ENCODE assay signal across 13 cellular contexts in the genomic region with DNA sequence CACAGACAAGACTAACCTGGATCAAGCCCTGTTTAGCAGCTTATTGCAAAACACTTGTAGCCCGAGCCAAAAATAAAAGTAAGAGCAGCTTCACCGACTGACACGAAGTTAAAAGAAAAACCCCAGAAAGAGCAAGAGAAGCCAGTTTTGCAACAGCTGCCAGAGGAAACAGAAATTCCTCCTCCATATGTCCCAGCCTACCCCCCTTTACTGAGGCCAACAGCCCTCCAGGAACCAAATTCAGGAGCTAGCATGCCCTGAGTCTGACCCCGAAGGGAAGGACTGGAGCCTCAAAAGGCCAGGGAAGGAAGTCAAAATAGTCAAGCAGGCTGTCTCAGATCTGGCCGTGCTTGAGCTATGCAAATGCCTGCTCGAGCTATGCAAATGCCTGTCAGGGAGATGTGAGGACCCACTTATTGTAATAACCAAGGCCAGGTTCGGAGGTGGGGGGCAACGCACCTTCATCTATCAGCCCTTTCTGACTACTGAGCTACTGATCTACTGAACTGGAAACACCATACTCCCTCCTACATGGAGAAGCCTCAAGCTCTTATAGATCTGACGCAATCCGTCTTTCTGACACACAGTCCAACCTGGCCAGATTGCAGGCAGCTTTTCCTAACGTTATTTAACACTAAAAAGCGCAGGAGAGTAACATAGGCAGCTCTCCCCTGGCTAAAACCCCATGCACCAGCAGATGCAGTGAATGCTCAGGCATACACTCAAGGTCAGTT. TPM values are rescaled to one million over a fixed set of nuclear protein-coding genes. Genes with fewer than 3 reads are reported as not detected.
DNase-seq lines count a peak whose midpoint lies in the region; ATAC-seq and TF ChIP-seq lines count a peak whose summit lies in the region.
"Had no signal": no experiment of that assay in that cellular context is flagged by ENCODE, and none has a peak within 500 bp of the region (broad histone marks: within the 10 kb centered on the region; RNA-seq: fewer than 3 reads in every experiment).

No MANE protein-coding gene starts in this region.

- TF ChIP-seq POLR2A in right lobe of liver (IDR thresholded peaks at IDR 0.05): no peak

- BruUV-seq in mammary epithelial cell (replicated peaks; lab: Mats Ljungman, UMichigan): no TSS peak

- CTCF ChIA-PET in mammary epithelial cell (lab: Charles Lee; ENCODE audit: low non-redundant PET): no interaction called here

- H3K36me3 ChIP-seq in Karpas-422 (ENCODE audit: insufficient read depth, low read length): no peaks in the 10 kb centered on the region
- no peaks in the 10 kb centered on the region for H3K36me3 ChIP-seq in mammary epithelial cell (ENCODE audit: insufficient read depth, low read length)
- no peaks in the 10 kb centered on the region for H3K36me3 ChIP-seq in right lobe of liver

- no peak overlapping the region for H2AFZ ChIP-seq in Karpas-422 (ENCODE audit: low read length)
- peak overlapping the region; percentile 9 for H2AFZ ChIP-seq in mammary epithelial cell (ENCODE audit: low read depth, low read length)

- H3K9me3 ChIP-seq in Karpas-422 (ENCODE audit: low read length): no peaks in the 10 kb centered on the region
- H3K9me3 ChIP-seq in mammary epithelial cell (replicated peaks; ENCODE audit: insufficient read depth, low read length): no peaks in the 10 kb centered on the region
- H3K9me3 ChIP-seq in right lobe of liver: no peaks in the 10 kb centered on the region

- peaks cover 24% of the 10 kb centered on the region for H3K4me1 ChIP-seq in Karpas-422 (ENCODE audit: low read length)
- H3K4me1 ChIP-seq in mammary epithelial cell (ENCODE audit: insufficient read depth, low read length): no peaks in the 10 kb centered on the region
- peaks cover 0 to 10% (median 0%) of the 10 kb centered on the region in 4 donors for H3K4me1 ChIP-seq in right lobe of liver

- TF ChIP-seq CTCF in AG09319 (IDR thresholded peaks at IDR 0.05; ENCODE audit: low read depth, low read length) (no peak), mammary epithelial cell (conservative IDR thresholded peaks at IDR 0.05 in 1 of 2, IDR thresholded peaks at IDR 0.05 in 1 of 2; ENCODE audit: extremely low read depth in 1 of 2, insufficient read depth in 1 of 2, low read depth in 1 of 2, low read length in 2 of 2) (no peak), right lobe of liver (IDR thresholded peaks at IDR 0.05) (no peak), GM20000 (IDR thresholded peaks at IDR 0.05; ENCODE audit: extremely low read depth, missing control alignments) (no peak)

- intact Hi-C loops in mammary epithelial cell (cut with micrococcal nuclease): no loop called here
- intact Hi-C loops in right lobe of liver (cut with DNase I): no loop called here

- H3K79me2 ChIP-seq in Karpas-422 (ENCODE audit: low read length) (no peaks in the 10 kb centered on the region), mammary epithelial cell (ENCODE audit: insufficient read depth, low read length) (no peaks in the 10 kb centered on the region)

- H3K4me2 ChIP-seq in Karpas-422 (ENCODE audit: low read depth, low read length, poor library complexity, severe bottlenecking) (peak overlapping the region; percentile 56), mammary epithelial cell (ENCODE audit: insufficient read depth, low read depth, low read length) (no peak overlapping the region)

- ATAC-seq in right lobe of liver (peak; percentile 62 to 75 (median 69)), HG03196 (IDR thresholded peaks at IDR 0.05; ENCODE audit: unreplicated experiment) (no peak)
- ATAC-seq: activated T-cell treated with anti-CD3 and anti-CD28 coated beads, Interleukin-2, amount 50 U/mL, for 72 hours had no signal

- peak; percentile 4 for DNase-seq in AG09319 (ENCODE audit: extremely low read depth, low read depth)
- DNase-seq in Karpas-422: peak; percentile 81
- no peak for DNase-seq in mammary epithelial cell
- DNase-seq in right lobe of liver: no peak
- DNase-seq in DMS79 treated with DMSO at 0.1 percent for 48 hours (lab: John Stamatoyannopoulos, UW): no peak
- no peak for DNase-seq in GM20000 (ENCODE audit: low spot score)
- DNase-seq in anterior cingulate cortex (lab: John Stamatoyannopoulos, UW): no peak
- DNase-seq: activated T-cell treated with anti-CD3 and anti-CD28 coated beads, Interleukin-2, amount 50 U/mL, for 72 hours; dorsolateral prefrontal cortex; NCI-H82 had no signal

- 25% methylated on average over 12 of the region's 12 CpGs for WGBS in mammary epithelial cell (ENCODE audit: low coverage, missing lambda C conversion rate)
- 11% methylated on average over 9 of the region's 12 CpGs for WGBS in right lobe of liver (ENCODE audit: insufficient coverage, low coverage, low lambda C conversion rate, missing lambda C conversion rate)

- no peaks in the 10 kb centered on the region for H3K9me2 ChIP-seq in Karpas-422 (replicated peaks; ENCODE audit: insufficient read depth, low read length)

- H3K4me3 ChIP-seq in Karpas-422 (ENCODE audit: low read length) (peak overlapping the region; percentile 12; the same call in 1 of the 2 replicates), mammary epithelial cell (replicated peaks in 1 of 3; ENCODE audit: insufficient read depth in 1 of 3, low read depth in 2 of 3, low read length in 3 of 3) (no peak overlapping the region), right lobe of liver (no peak overlapping the region)
- H3K4me3 ChIP-seq: dorsolateral prefrontal cortex had no signal

- in situ Hi-C loops in mammary epithelial cell (cut with MboI; ENCODE audit: low sequenced_read_pairs in 2 of 2): no loop called here

- H3K27me3 ChIP-seq in Karpas-422 (ENCODE audit: low read length) (no peaks in the 10 kb centered on the region), mammary epithelial cell (ENCODE audit: insufficient read depth, low read length) (no peaks in the 10 kb centered on the region), right lobe of liver (no peaks in the 10 kb centered on the region)

- dilution Hi-C loops in mammary epithelial cell (cut with HindIII; ENCODE audit: low sequenced_read_pairs): no loop called here

- H4K20me1 ChIP-seq in Karpas-422 (ENCODE audit: insufficient read depth, low read depth, low read length) (peaks cover 4% of the 10 kb centered on the region; the same call in 1 of the 2 replicates), mammary epithelial cell (ENCODE audit: insufficient read depth, low read length) (no peaks in the 10 kb centered on the region)

- H3K9ac ChIP-seq in Karpas-422 (ENCODE audit: low read length): peak overlapping the region; percentile 31
- H3K9ac ChIP-seq in mammary epithelial cell (ENCODE audit: insufficient read depth, low read length): no peak overlapping the region

- H3K27ac ChIP-seq in Karpas-422 (ENCODE audit: low read length) (no peak overlapping the region), mammary epithelial cell (ENCODE audit: insufficient read depth, low read depth, low read length) (no peak overlapping the region), right lobe of liver (no peak overlapping the region)
- H3K27ac ChIP-seq: C4-2B, dorsolateral prefrontal cortex had no signal

RNA-seq across cellular contexts. Expression of a gene that starts 6.7 kb away (rescaled TPM):
- 0.87 TPM in 1 of 2 replicates, not detected in the other for total RNA-seq in Karpas-422 (2014; rRNA removed; shearing (Covaris generic); ENCODE audit: low replicate concordance)
- total RNA-seq in mammary epithelial cell (not detected), right lobe of liver (1 to 10 TPM in 5 of 6 experiments, under 1 TPM in 1; 0.74 to 3.0 (median 1.7) TPM)
- not detected for polyA plus RNA-seq in mammary epithelial cell
- not detected for polyA minus RNA-seq in mammary epithelial cell
- total RNA-seq: activated T-cell treated with anti-CD3 and anti-CD28 coated beads, Interleukin-2, amount 50 U/mL, for 72 hours; osteocyte had no signal

RNA-seq across cellular contexts. Expression of a gene that starts 25.0 kb away (rescaled TPM):
- total RNA-seq in Karpas-422 (2014; rRNA removed; shearing (Covaris generic); ENCODE audit: low replicate concordance): 35.0 and 37.9 TPM in 2 replicates
- total RNA-seq in mammary epithelial cell (10 to 100 TPM; 24.8 to 51.2 TPM), right lobe of liver (10 to 100 TPM in 5 of 6 experiments, 1 to 10 TPM in 1; 9.3 to 55.5 (median 32.6) TPM)
- polyA plus RNA-seq in mammary epithelial cell: 19.2 TPM
- polyA minus RNA-seq in mammary epithelial cell: 30.5 TPM

RNA-seq across cellular contexts. Expression of a gene that starts 25.3 kb away (rescaled TPM):
- total RNA-seq in Karpas-422 (2014; rRNA removed; shearing (Covaris generic); ENCODE audit: low replicate concordance): 454 and 537 TPM in 2 replicates
- total RNA-seq in mammary epithelial cell: 10 to 100 TPM in 1 of 2 donors, 1 to 10 TPM in 1; 7.3 to 20.3 TPM
- 9.0 TPM for polyA plus RNA-seq in mammary epithelial cell
- 5.5 TPM for polyA minus RNA-seq in mammary epithelial cell
- total RNA-seq in right lobe of liver: 1,000 to 10,000 TPM in 1 of 6 experiments, 100 to 1,000 TPM in 5; 475 to 1,724 (median 619) TPM

RNA-seq across cellular contexts. Expression of a gene that starts 57.6 kb away (rescaled TPM):
- total RNA-seq in Karpas-422 (2014; rRNA removed; shearing (Covaris generic); ENCODE audit: low replicate concordance): not detected in 2 replicates
- total RNA-seq in mammary epithelial cell: not detected
- polyA plus RNA-seq in mammary epithelial cell: 0.12 TPM
- polyA minus RNA-seq in mammary epithelial cell: not detected
- total RNA-seq in right lobe of liver: 1 to 10 TPM in 2 of 6 experiments, under 1 TPM in 1, not detected in 3; 0.56 to 4.2 (median 1.0) TPM
- total RNA-seq: osteocyte had no signal

Comparison
In these comparisons a context has a peak if more than half of its experiments do, and no peak if none do; other contexts are left out.
1. DNase-seq: peak in AG09319 (single experiment) and Karpas-422 (single experiment); none in mammary epithelial cell (single experiment), right lobe of liver (0 of 3), DMS79 treated with DMSO at 0.1 percent for 48 hours (single experiment), GM20000 (single experiment) and anterior cingulate cortex (0 of 58).
2. RNA of a gene that starts 25.3 kb away (total RNA-seq): 475 to 1,724 TPM in right lobe of liver and 454 to 537 TPM in Karpas-422; 7.3 to 20.3 TPM in mammary epithelial cell; every median in the first group is over 10 times any median in the second.